1 cellular context compared by ENCODE assay signal in the genomic region with DNA sequence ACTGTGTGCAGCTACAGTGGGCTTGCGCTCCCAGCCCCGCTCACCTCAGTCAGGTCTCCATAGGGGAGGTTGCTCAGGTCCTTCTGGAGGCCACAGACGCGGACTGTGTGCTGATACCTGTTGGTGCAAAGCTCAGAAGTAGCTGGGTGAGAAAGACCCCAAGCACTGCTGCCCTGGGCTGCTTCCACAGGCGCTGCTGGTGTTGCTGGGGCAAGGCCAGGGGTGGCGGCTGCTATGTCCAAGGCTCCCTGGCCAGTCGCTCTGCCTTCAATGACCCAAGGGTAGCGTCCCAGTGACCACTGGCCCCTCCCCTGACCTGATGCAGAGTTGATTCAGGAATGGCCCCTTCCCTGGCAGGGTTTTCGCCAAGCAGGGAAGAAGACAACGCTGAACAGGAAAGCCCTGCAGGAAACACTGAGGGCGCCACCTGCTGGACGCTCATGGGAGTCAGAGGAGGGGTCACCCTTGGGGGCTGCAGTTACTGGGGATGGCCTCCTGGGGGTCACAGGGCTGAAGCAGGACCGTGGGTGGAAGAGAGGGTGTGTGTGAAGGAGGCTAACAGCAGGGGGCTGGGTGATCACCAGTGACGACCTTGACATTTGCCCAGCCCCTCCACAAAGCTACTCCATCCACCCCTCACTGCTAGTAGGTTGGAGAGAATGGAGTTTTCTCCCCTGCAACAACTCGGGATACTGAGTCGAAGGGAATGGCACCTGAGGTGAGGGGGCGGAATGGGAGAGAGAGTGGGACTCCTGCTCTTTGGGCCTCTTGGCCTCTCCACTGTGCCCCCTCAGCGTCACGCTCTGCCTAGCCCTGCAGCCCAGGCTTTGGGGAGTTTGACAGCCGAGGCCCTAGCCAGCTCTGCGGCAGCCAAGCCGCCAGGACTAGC.
TF ChIP-seq lines count a peak whose summit lies in the region.

No MANE protein-coding gene starts in this region.

TF ChIP-seq in HepG2, 621 proteins besides CTCF, POLR2A, EP300 and RAD21 (continued from another document and continues in another):
- TF ChIP-seq, protein P1, sequence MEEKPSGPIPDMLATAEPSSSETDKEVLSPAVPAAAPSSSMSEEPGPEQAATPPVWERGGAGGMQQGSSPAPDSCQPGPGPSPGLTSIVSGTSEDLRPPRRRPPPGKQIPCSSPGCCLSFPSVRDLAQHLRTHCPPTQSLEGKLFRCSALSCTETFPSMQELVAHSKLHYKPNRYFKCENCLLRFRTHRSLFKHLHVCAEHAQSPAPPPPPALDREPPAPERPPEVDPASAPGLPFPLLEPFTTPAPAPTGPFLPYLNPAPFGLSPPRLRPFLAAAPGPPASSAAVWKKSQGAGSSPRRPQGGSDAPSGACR (CRISPR knock-in tag; IDR thresholded peaks at IDR 0.05) = no peak
- TF ChIP-seq, protein P2, sequence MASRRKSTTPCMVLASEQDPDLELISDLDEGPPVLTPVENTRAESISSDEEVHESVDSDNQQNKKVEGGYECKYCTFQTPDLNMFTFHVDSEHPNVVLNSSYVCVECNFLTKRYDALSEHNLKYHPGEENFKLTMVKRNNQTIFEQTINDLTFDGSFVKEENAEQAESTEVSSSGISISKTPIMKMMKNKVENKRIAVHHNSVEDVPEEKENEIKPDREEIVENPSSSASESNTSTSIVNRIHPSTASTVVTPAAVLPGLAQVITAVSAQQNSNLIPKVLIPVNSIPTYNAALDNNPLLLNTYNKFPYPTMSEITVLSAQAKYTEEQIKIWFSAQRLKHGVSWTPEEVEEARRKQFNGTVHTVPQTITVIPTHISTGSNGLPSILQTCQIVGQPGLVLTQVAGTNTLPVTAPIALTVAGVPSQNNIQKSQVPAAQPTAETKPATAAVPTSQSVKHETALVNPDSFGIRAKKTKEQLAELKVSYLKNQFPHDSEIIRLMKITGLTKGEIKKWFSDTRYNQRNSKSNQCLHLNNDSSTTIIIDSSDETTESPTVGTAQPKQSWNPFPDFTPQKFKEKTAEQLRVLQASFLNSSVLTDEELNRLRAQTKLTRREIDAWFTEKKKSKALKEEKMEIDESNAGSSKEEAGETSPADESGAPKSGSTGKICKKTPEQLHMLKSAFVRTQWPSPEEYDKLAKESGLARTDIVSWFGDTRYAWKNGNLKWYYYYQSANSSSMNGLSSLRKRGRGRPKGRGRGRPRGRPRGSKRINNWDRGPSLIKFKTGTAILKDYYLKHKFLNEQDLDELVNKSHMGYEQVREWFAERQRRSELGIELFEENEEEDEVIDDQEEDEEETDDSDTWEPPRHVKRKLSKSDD (CRISPR knock-in tag; IDR thresholded peaks at IDR 0.05; ENCODE audit: low read depth) = 0 out of 2 replicates have a peak, but pooled peaks have one; percentile 53
- TF ChIP-seq KAT8 (CRISPR knock-in tag; IDR thresholded peaks at IDR 0.05) (0 out of 2 replicates have a peak, but pooled peaks have one; percentile 25), ZFP90 (CRISPR knock-in tag; IDR thresholded peaks at IDR 0.05; ENCODE audit: borderline replicate concordance) (no peak), ZIK1 (CRISPR knock-in tag; IDR thresholded peaks at IDR 0.05; ENCODE audit: borderline replicate concordance, low read depth) (no peak), ZNF326 (CRISPR knock-in tag; IDR thresholded peaks at IDR 0.05; ENCODE audit: borderline replicate concordance) (no peak), CENPX (CRISPR knock-in tag; IDR thresholded peaks at IDR 0.05) (no peak), SIX4 (CRISPR knock-in tag; IDR thresholded peaks at IDR 0.05) (no peak), ZNF607 (CRISPR knock-in tag; IDR thresholded peaks at IDR 0.05; ENCODE audit: borderline replicate concordance) (no peak), NR2F6 (IDR thresholded peaks at IDR 0.05) (no peak), NR2F6 (CRISPR knock-in tag; IDR thresholded peaks at IDR 0.05) (peak; percentile 56; the same call in 1 of the 2 replicates), RXRB (CRISPR knock-in tag; IDR thresholded peaks at IDR 0.05; ENCODE audit: borderline replicate concordance) (0 out of 2 replicates have a peak, but pooled peaks have one; percentile 19), ZNF589 (CRISPR knock-in tag; conservative IDR thresholded peaks at IDR 0.05) (no peak), DPF2 (CRISPR knock-in tag; IDR thresholded peaks at IDR 0.05; ENCODE audit: borderline replicate concordance, low read depth) (no peak), EEA1 (CRISPR knock-in tag; IDR thresholded peaks at IDR 0.05; ENCODE audit: borderline replicate concordance) (no peak), ZNF510 (CRISPR knock-in tag; IDR thresholded peaks at IDR 0.05; ENCODE audit: low read depth) (no peak), ZNF879 (CRISPR knock-in tag; IDR thresholded peaks at IDR 0.05) (no peak), RARA (CRISPR knock-in tag; IDR thresholded peaks at IDR 0.05) (no peak), HOXA5 (CRISPR knock-in tag; IDR thresholded peaks at IDR 0.05) (0 out of 2 replicates have a peak, but pooled peaks have one; percentile 22), SALL1 (CRISPR knock-in tag; IDR thresholded peaks at IDR 0.05) (peak; percentile 31; the same call in 1 of the 2 replicates), ARID2 (CRISPR knock-in tag; IDR thresholded peaks at IDR 0.05; ENCODE audit: borderline replicate concordance) (no peak), GABPB1 (CRISPR knock-in tag; IDR thresholded peaks at IDR 0.05) (peak; percentile 46; the same call in 1 of the 2 replicates), RBM39 (IDR thresholded peaks at IDR 0.05; ENCODE audit: low read depth, low read length, poor library complexity, severe bottlenecking) (peak; percentile 64), ZNF552 (CRISPR knock-in tag; IDR thresholded peaks at IDR 0.05; ENCODE audit: borderline replicate concordance) (no peak), NFATC3 (CRISPR knock-in tag; IDR thresholded peaks at IDR 0.05) (no peak), ZNF234 (CRISPR knock-in tag; conservative IDR thresholded peaks at IDR 0.05) (no peak), CBX5 (CRISPR knock-in tag; IDR thresholded peaks at IDR 0.05; ENCODE audit: borderline replicate concordance) (no peak), ZC3H4 (CRISPR knock-in tag; IDR thresholded peaks at IDR 0.05; ENCODE audit: borderline replicate concordance) (0 out of 2 replicates have a peak, but pooled peaks have one; percentile 41), ZNF33B (CRISPR knock-in tag; IDR thresholded peaks at IDR 0.05) (no peak), ZBTB7B (CRISPR knock-in tag; IDR thresholded peaks at IDR 0.05) (peak; percentile 81), HIVEP1 (CRISPR knock-in tag; IDR thresholded peaks at IDR 0.05) (0 out of 2 replicates have a peak, but pooled peaks have one; percentile 45), AGO2 (optimal IDR thresholded peaks at IDR 0.05; ENCODE audit: low read depth, low read length) (no peak), ZBTB38 (CRISPR knock-in tag; IDR thresholded peaks at IDR 0.05) (peak; percentile 56; the same call in 1 of the 2 replicates), XRCC5 (optimal IDR thresholded peaks at IDR 0.05; ENCODE audit: low read length) (peak; percentile 97), ZNF605 (CRISPR knock-in tag; IDR thresholded peaks at IDR 0.05) (0 out of 2 replicates have a peak, but pooled peaks have one; percentile 20), POLR2G (IDR thresholded peaks at IDR 0.05; ENCODE audit: low read depth, low read length) (no peak)
- TF ChIP-seq, protein P3, sequence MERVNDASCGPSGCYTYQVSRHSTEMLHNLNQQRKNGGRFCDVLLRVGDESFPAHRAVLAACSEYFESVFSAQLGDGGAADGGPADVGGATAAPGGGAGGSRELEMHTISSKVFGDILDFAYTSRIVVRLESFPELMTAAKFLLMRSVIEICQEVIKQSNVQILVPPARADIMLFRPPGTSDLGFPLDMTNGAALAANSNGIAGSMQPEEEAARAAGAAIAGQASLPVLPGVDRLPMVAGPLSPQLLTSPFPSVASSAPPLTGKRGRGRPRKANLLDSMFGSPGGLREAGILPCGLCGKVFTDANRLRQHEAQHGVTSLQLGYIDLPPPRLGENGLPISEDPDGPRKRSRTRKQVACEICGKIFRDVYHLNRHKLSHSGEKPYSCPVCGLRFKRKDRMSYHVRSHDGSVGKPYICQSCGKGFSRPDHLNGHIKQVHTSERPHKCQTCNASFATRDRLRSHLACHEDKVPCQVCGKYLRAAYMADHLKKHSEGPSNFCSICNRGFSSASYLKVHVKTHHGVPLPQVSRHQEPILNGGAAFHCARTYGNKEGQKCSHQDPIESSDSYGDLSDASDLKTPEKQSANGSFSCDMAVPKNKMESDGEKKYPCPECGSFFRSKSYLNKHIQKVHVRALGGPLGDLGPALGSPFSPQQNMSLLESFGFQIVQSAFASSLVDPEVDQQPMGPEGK (CRISPR knock-in tag; IDR thresholded peaks at IDR 0.05) = peak; percentile 86
- TF ChIP-seq, protein P4, sequence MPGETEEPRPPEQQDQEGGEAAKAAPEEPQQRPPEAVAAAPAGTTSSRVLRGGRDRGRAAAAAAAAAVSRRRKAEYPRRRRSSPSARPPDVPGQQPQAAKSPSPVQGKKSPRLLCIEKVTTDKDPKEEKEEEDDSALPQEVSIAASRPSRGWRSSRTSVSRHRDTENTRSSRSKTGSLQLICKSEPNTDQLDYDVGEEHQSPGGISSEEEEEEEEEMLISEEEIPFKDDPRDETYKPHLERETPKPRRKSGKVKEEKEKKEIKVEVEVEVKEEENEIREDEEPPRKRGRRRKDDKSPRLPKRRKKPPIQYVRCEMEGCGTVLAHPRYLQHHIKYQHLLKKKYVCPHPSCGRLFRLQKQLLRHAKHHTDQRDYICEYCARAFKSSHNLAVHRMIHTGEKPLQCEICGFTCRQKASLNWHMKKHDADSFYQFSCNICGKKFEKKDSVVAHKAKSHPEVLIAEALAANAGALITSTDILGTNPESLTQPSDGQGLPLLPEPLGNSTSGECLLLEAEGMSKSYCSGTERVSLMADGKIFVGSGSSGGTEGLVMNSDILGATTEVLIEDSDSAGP (CRISPR knock-in tag; IDR thresholded peaks at IDR 0.05; ENCODE audit: borderline replicate concordance) = peak; percentile 63; the same call in 1 of the 2 replicates
- TF ChIP-seq, protein P5, sequence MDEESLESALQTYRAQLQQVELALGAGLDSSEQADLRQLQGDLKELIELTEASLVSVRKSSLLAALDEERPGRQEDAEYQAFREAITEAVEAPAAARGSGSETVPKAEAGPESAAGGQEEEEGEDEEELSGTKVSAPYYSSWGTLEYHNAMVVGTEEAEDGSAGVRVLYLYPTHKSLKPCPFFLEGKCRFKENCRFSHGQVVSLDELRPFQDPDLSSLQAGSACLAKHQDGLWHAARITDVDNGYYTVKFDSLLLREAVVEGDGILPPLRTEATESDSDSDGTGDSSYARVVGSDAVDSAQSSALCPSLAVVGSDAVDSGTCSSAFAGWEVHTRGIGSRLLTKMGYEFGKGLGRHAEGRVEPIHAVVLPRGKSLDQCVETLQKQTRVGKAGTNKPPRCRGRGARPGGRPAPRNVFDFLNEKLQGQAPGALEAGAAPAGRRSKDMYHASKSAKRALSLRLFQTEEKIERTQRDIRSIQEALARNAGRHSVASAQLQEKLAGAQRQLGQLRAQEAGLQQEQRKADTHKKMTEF (CRISPR knock-in tag; IDR thresholded peaks at IDR 0.05) = no peak
- TF ChIP-seq, protein P6, sequence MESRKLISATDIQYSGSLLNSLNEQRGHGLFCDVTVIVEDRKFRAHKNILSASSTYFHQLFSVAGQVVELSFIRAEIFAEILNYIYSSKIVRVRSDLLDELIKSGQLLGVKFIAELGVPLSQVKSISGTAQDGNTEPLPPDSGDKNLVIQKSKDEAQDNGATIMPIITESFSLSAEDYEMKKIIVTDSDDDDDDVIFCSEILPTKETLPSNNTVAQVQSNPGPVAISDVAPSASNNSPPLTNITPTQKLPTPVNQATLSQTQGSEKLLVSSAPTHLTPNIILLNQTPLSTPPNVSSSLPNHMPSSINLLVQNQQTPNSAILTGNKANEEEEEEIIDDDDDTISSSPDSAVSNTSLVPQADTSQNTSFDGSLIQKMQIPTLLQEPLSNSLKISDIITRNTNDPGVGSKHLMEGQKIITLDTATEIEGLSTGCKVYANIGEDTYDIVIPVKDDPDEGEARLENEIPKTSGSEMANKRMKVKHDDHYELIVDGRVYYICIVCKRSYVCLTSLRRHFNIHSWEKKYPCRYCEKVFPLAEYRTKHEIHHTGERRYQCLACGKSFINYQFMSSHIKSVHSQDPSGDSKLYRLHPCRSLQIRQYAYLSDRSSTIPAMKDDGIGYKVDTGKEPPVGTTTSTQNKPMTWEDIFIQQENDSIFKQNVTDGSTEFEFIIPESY (CRISPR knock-in tag; IDR thresholded peaks at IDR 0.05) = peak; percentile 30; the same call in 1 of the 2 replicates
- TF ChIP-seq, protein P7, sequence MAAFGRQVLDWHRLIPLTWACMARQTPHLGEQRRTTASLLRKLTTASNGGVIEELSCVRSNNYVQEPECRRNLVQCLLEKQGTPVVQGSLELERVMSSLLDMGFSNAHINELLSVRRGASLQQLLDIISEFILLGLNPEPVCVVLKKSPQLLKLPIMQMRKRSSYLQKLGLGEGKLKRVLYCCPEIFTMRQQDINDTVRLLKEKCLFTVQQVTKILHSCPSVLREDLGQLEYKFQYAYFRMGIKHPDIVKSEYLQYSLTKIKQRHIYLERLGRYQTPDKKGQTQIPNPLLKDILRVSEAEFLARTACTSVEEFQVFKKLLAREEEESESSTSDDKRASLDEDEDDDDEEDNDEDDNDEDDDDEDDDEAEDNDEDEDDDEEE (CRISPR knock-in tag; IDR thresholded peaks at IDR 0.05) = no peak
- TF ChIP-seq, protein P8, sequence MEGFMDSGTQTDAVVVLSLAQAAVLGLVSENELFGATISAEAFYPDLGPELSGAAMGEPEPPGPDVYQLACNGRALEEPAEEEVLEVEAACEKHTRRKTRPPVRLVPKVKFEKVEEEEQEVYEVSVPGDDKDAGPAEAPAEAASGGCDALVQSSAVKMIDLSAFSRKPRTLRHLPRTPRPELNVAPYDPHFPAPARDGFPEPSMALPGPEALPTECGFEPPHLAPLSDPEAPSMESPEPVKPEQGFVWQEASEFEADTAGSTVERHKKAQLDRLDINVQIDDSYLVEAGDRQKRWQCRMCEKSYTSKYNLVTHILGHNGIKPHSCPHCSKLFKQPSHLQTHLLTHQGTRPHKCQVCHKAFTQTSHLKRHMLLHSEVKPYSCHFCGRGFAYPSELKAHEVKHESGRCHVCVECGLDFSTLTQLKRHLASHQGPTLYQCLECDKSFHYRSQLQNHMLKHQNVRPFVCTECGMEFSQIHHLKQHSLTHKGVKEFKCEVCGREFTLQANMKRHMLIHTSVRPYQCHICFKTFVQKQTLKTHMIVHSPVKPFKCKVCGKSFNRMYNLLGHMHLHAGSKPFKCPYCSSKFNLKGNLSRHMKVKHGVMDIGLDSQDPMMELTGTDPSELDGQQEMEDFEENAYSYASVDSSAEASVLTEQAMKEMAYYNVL (CRISPR knock-in tag; IDR thresholded peaks at IDR 0.05; ENCODE audit: borderline replicate concordance) = peak; percentile 19; the same call in 1 of the 2 replicates
- TF ChIP-seq, protein P9, sequence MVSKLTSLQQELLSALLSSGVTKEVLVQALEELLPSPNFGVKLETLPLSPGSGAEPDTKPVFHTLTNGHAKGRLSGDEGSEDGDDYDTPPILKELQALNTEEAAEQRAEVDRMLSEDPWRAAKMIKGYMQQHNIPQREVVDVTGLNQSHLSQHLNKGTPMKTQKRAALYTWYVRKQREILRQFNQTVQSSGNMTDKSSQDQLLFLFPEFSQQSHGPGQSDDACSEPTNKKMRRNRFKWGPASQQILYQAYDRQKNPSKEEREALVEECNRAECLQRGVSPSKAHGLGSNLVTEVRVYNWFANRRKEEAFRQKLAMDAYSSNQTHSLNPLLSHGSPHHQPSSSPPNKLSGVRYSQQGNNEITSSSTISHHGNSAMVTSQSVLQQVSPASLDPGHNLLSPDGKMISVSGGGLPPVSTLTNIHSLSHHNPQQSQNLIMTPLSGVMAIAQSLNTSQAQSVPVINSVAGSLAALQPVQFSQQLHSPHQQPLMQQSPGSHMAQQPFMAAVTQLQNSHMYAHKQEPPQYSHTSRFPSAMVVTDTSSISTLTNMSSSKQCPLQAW (CRISPR knock-in tag; IDR thresholded peaks at IDR 0.05) = no peak
